8 cellular contexts compared by ENCODE assay signal in genomic region chrX:21940356-21940829, GRCh38. TPM values are rescaled to one million over a fixed set of nuclear protein-coding genes. Genes with fewer than 3 reads are reported as not detected.
DNase-seq lines count a peak whose midpoint lies in the region; ATAC-seq, FAIRE-seq and TF ChIP-seq lines count a peak whose summit lies in the region.

TSS of gene SMS (plus strand) at chrX:21940709. CDS start at chrX:21940825, 116 bp downstream.

- ATAC-seq in GM21619 (IDR thresholded peaks at IDR 0.05; ENCODE audit: unreplicated experiment): peak; percentile 71

- no peak for FAIRE-seq in frontal cortex (lab: Jason Lieb, UNC)

- H3K4me3 ChIP-seq in neutrophil (ENCODE audit: low read depth in 1 of 2, low read length in 1 of 2) (peak within 1 kb of the TSS; percentile 63 to 64), thymus (ENCODE audit: low read length) (peak within 1 kb of the TSS; percentile 62)

- in situ Hi-C loops in KBM-7 (cut with MboI; ENCODE audit: low pct_unique_long_range_greater_than_20kb, low sequenced_read_pairs): no loop called here

- under 1% methylated on average over 46 of the region's 46 CpGs for WGBS in thymus

- no peaks in the 10 kb centered on the region for H3K27me3 ChIP-seq in neutrophil
- no peaks in the 10 kb centered on the region for H3K27me3 ChIP-seq in thymus (ENCODE audit: control insufficient read depth, insufficient read depth)

- DNase-seq in DMS53 treated with DMSO at 0.1 percent for 48 hours (lab: John Stamatoyannopoulos, UW; ENCODE audit: unreplicated experiment) (peak; percentile 60), KBM-7 (peak; percentile 66), SHP77 treated with DMSO at 0.1 percent for 48 hours (lab: John Stamatoyannopoulos, UW) (peak; percentile 29), frontal cortex (ENCODE audit: low spot score in 2 of 2) (peak; percentile 63 to 68)
- DNase-seq in activated naive CD4-positive, alpha-beta T cell (lab: John Stamatoyannopoulos, UW): peak in 3 of 4 experiments; percentile 1 to 23 (median 9)

- peaks cover 7 to 10% of the 10 kb centered on the region in 2 experiments for H3K4me1 ChIP-seq in neutrophil (ENCODE audit: control insufficient read depth in 1 of 2, insufficient read depth in 1 of 2, low read depth in 1 of 2, low read length in 1 of 2)
- H3K4me1 ChIP-seq in thymus (ENCODE audit: control insufficient read depth, insufficient read depth, low read length): no peaks in the 10 kb centered on the region

- no peak for TF ChIP-seq CTCF in neutrophil (IDR thresholded peaks at IDR 0.05)

- no peaks in the 10 kb centered on the region for H3K9me3 ChIP-seq in neutrophil
- H3K9me3 ChIP-seq in thymus (ENCODE audit: control insufficient read depth): no peaks in the 10 kb centered on the region

- H3K36me3 ChIP-seq in neutrophil (no peaks in the 10 kb centered on the region), thymus (ENCODE audit: control insufficient read depth, insufficient read depth) (no peaks in the 10 kb centered on the region)

- H3K27ac ChIP-seq in neutrophil: peak within 1 kb of the TSS; percentile 48
- H3K27ac ChIP-seq in thymus (ENCODE audit: low read depth): peak within 1 kb of the TSS; percentile 52

RNA-seq across cellular contexts. Expression of gene SMS, which starts in this region (rescaled TPM):
- total RNA-seq in frontal cortex: 218 TPM
- 81.2 TPM for polyA plus RNA-seq in thymus

Comparison
In these comparisons a context has a peak if more than half of its experiments do, and no peak if none do; other contexts are left out.
1. Peak in every context shown above with its lines: DNase-seq, ATAC-seq, H3K4me3 ChIP-seq and H3K27ac ChIP-seq.
2. DNase-seq: peak in every context shown above with its lines; median percentile 66 in KBM-7; 66 in frontal cortex; 60 in DMS53 treated with DMSO at 0.1 percent for 48 hours; 29 in SHP77 treated with DMSO at 0.1 percent for 48 hours; 9 in activated naive CD4-positive, alpha-beta T cell.